In genomic region chr16:23590181-23590580, GRCh38 we compare ENCODE assay signal across 1 cellular context.
A peak's percentile ranks its signal among the peaks of the same experiment; 100 is the strongest.
TF ChIP-seq lines count a peak whose summit lies in the region.

No MANE protein-coding gene starts in this region.

TF ChIP-seq in HepG2, 621 proteins besides CTCF, POLR2A, EP300 and RAD21 (continued from another document):
- TF ChIP-seq DMTF1 (CRISPR knock-in tag; IDR thresholded peaks at IDR 0.05) (no peak), ZNF7 (CRISPR knock-in tag; IDR thresholded peaks at IDR 0.05) (no peak), CBFB (CRISPR knock-in tag; IDR thresholded peaks at IDR 0.05) (no peak), ZZZ3 (CRISPR knock-in tag; IDR thresholded peaks at IDR 0.05; ENCODE audit: borderline replicate concordance) (no peak), NFKBIZ (CRISPR knock-in tag; IDR thresholded peaks at IDR 0.05) (no peak), ATM (IDR thresholded peaks at IDR 0.05; ENCODE audit: borderline replicate concordance) (no peak), YY1 (IDR thresholded peaks at IDR 0.05; ENCODE audit: insufficient read depth, insufficient replicate concordance, low read depth, low read length) (no peak), CHD4 (IDR thresholded peaks at IDR 0.05; ENCODE audit: borderline replicate concordance, low read length) (0 out of 2 replicates have a peak, but pooled peaks have one; percentile 49), ZBTB21 (CRISPR knock-in tag; IDR thresholded peaks at IDR 0.05) (no peak), CBX5 (CRISPR knock-in tag; IDR thresholded peaks at IDR 0.05; ENCODE audit: borderline replicate concordance) (no peak), ZBTB43 (CRISPR knock-in tag; conservative IDR thresholded peaks at IDR 0.05) (no peak), TOPORS (CRISPR knock-in tag; IDR thresholded peaks at IDR 0.05) (no peak)
- TF ChIP-seq, protein P1, sequence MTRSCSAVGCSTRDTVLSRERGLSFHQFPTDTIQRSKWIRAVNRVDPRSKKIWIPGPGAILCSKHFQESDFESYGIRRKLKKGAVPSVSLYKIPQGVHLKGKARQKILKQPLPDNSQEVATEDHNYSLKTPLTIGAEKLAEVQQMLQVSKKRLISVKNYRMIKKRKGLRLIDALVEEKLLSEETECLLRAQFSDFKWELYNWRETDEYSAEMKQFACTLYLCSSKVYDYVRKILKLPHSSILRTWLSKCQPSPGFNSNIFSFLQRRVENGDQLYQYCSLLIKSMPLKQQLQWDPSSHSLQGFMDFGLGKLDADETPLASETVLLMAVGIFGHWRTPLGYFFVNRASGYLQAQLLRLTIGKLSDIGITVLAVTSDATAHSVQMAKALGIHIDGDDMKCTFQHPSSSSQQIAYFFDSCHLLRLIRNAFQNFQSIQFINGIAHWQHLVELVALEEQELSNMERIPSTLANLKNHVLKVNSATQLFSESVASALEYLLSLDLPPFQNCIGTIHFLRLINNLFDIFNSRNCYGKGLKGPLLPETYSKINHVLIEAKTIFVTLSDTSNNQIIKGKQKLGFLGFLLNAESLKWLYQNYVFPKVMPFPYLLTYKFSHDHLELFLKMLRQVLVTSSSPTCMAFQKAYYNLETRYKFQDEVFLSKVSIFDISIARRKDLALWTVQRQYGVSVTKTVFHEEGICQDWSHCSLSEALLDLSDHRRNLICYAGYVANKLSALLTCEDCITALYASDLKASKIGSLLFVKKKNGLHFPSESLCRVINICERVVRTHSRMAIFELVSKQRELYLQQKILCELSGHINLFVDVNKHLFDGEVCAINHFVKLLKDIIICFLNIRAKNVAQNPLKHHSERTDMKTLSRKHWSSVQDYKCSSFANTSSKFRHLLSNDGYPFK (CRISPR knock-in tag; IDR thresholded peaks at IDR 0.05; ENCODE audit: borderline replicate concordance) = no peak
